Comparison of ENCODE assay signal across 17 cellular contexts in genomic region chr7:36279926-36280315, GRCh38.
DNase-seq lines count a peak whose midpoint lies in the region; ATAC-seq and TF ChIP-seq lines count a peak whose summit lies in the region.
"Had no signal": no experiment of that assay in that cellular context is flagged by ENCODE, and none has a peak within 500 bp of the region (broad histone marks: within the 10 kb centered on the region; RNA-seq: fewer than 3 reads in every experiment).

No MANE protein-coding gene starts in this region.

- H3K36me3 Mint-ChIP-seq in T-helper 1 cell treated with Interleukin-12 subunit alpha and Interleukin-12 subunit beta and Interleukin-4 antibody, amounts not matched to agents 30 μg/mL and 1 μg/mL, for 36 hours (ENCODE audit: low read depth), result no peaks in the 10 kb centered on the region
- H3K36me3 Mint-ChIP-seq in central memory CD8-positive, alpha-beta T cell (ENCODE audit: insufficient read depth), result no peaks in the 10 kb centered on the region
- no peaks in the 10 kb centered on the region for H3K36me3 Mint-ChIP-seq in nephron progenitor cell (ENCODE audit: low read depth)
- H3K36me3 Mint-ChIP-seq: CD8-positive, alpha-beta T cell; stimulated activated naive B cell treated with anti-CD40 and anti-IgM and Interleukin-4, amounts not matched to agents 10 μg/mL and 1 μg/mL and 100 μg/mL, for 72 hours had no signal

- H3K27ac ChIP-seq in uterus, result peak overlapping the region; percentile 78 to 92

- H3K27ac Mint-ChIP-seq in T-helper 1 cell treated with Interleukin-12 subunit alpha and Interleukin-12 subunit beta and Interleukin-4 antibody, amounts not matched to agents 30 μg/mL and 1 μg/mL, for 36 hours, result peak overlapping the region; percentile 10
- H3K27ac Mint-ChIP-seq in central memory CD8-positive, alpha-beta T cell (ENCODE audit: low read depth), result no peak overlapping the region
- no peak overlapping the region for H3K27ac Mint-ChIP-seq in nephron progenitor cell
- H3K27ac Mint-ChIP-seq: CD8-positive, alpha-beta T cell; stimulated activated naive B cell treated with anti-CD40 and anti-IgM and Interleukin-4, amounts not matched to agents 10 μg/mL and 1 μg/mL and 100 μg/mL, for 72 hours had no signal

- H3K4me3 ChIP-seq in uterus, result no peak overlapping the region
- H3K4me3 ChIP-seq: smooth muscle cell had no signal

- peaks cover 7 to 19% of the 10 kb centered on the region in 2 donors for H3K4me1 ChIP-seq in uterus

- no peak for TF ChIP-seq POLR2A in uterus (IDR thresholded peaks at IDR 0.05)

- no peaks in the 10 kb centered on the region for H3K9me3 ChIP-seq in uterus

- no peak for ATAC-seq in central memory CD8-positive, alpha-beta T cell (replicated peaks; ENCODE audit: extremely low read depth, poor library complexity, severe bottlenecking)
- ATAC-seq: CD8-positive, alpha-beta T cell had no signal

- intact Hi-C loops in uterus (cut with DNase I; ENCODE audit: low total_unique reads), result no loop called here

- no peaks in the 10 kb centered on the region for H3K27me3 Mint-ChIP-seq in T-helper 1 cell treated with Interleukin-12 subunit alpha and Interleukin-12 subunit beta and Interleukin-4 antibody, amounts not matched to agents 30 μg/mL and 1 μg/mL, for 36 hours (ENCODE audit: low read depth)
- H3K27me3 Mint-ChIP-seq in central memory CD8-positive, alpha-beta T cell, result peaks cover 9% of the 10 kb centered on the region
- H3K27me3 Mint-ChIP-seq in nephron progenitor cell (ENCODE audit: low read depth, poor library complexity), result peaks cover 6% of the 10 kb centered on the region

- peaks cover 18% of the 10 kb centered on the region for H3K4me1 Mint-ChIP-seq in T-helper 1 cell treated with Interleukin-12 subunit alpha and Interleukin-12 subunit beta and Interleukin-4 antibody, amounts not matched to agents 30 μg/mL and 1 μg/mL, for 36 hours (ENCODE audit: low read depth)
- peaks cover 44% of the 10 kb centered on the region for H3K4me1 Mint-ChIP-seq in central memory CD8-positive, alpha-beta T cell
- peaks cover 73% of the 10 kb centered on the region for H3K4me1 Mint-ChIP-seq in nephron progenitor cell

- TF ChIP-seq CTCF in nephron progenitor cell (IDR thresholded peaks at IDR 0.05), result no peak
- no peak for TF ChIP-seq CTCF in uterus (IDR thresholded peaks at IDR 0.05)

- DNase-seq in T-helper 1 cell, result no peak
- DNase-seq in central memory CD8-positive, alpha-beta T cell (ENCODE audit: low spot score in 2 of 2), result no peak
- no peak for DNase-seq in nephron progenitor cell
- DNase-seq in uterus, result no peak
- no peak for DNase-seq in nucleus accumbens (lab: John Stamatoyannopoulos, UW)
- no peak for DNase-seq in C1 segment of cervical spinal cord (lab: John Stamatoyannopoulos, UW)
- DNase-seq in dedifferentiated amniotic fluid mesenchymal stem cell (ENCODE audit: extremely low spot score), result no peak
- DNase-seq: 8988T; activated CD4-positive, CD25-positive, alpha-beta regulatory T cell; activated naive CD4-positive, alpha-beta T cell treated with Interleukin-2 at 50 U/mL for 16 hours; brain microvascular endothelial cell; NCI-H1436 treated with DMSO at 0.1 percent for 48 hours; NCI-H446 treated with DMSO at 0.1 percent for 48 hours; stimulated activated naive B cell treated with anti-CD40 and anti-IgM and Interleukin-4, amounts not matched to agents 10 μg/mL and 1 μg/mL and 100 μg/mL, for 72 hours had no signal

- H3K27me3 ChIP-seq in uterus, result no peaks in the 10 kb centered on the region
- H3K27me3 ChIP-seq: brain microvascular endothelial cell had no signal

- H3K4me3 Mint-ChIP-seq in T-helper 1 cell treated with Interleukin-12 subunit alpha and Interleukin-12 subunit beta and Interleukin-4 antibody, amounts not matched to agents 30 μg/mL and 1 μg/mL, for 36 hours, result no peak overlapping the region
- peak overlapping the region; percentile 14 for H3K4me3 Mint-ChIP-seq in central memory CD8-positive, alpha-beta T cell
- H3K4me3 Mint-ChIP-seq in nephron progenitor cell, result peak overlapping the region; percentile 6
- H3K4me3 Mint-ChIP-seq: CD8-positive, alpha-beta T cell; stimulated activated naive B cell treated with anti-CD40 and anti-IgM and Interleukin-4, amounts not matched to agents 10 μg/mL and 1 μg/mL and 100 μg/mL, for 72 hours had no signal

- no peaks in the 10 kb centered on the region for H3K9me3 Mint-ChIP-seq in T-helper 1 cell treated with Interleukin-12 subunit alpha and Interleukin-12 subunit beta and Interleukin-4 antibody, amounts not matched to agents 30 μg/mL and 1 μg/mL, for 36 hours
- H3K9me3 Mint-ChIP-seq in central memory CD8-positive, alpha-beta T cell, result no peaks in the 10 kb centered on the region
- H3K9me3 Mint-ChIP-seq in nephron progenitor cell, result no peaks in the 10 kb centered on the region
- H3K9me3 Mint-ChIP-seq: CD8-positive, alpha-beta T cell; stimulated activated naive B cell treated with anti-CD40 and anti-IgM and Interleukin-4, amounts not matched to agents 10 μg/mL and 1 μg/mL and 100 μg/mL, for 72 hours had no signal

- H3K36me3 ChIP-seq in uterus, result no peaks in the 10 kb centered on the region
- H3K36me3 ChIP-seq: brain microvascular endothelial cell had no signal
